ENCODE assay signal across 20 cellular contexts in genomic region chr10:123323884-123324283, GRCh38.
"Had no signal": no experiment of that assay in that cellular context is flagged by ENCODE, and none has a peak within 500 bp of the region (broad histone marks: within the 10 kb centered on the region; RNA-seq: fewer than 3 reads in every experiment).

No MANE protein-coding gene starts in this region.

- H3K36me3 ChIP-seq: neutrophil, pancreas, thoracic aorta, upper lobe of left lung had no signal

- H3K9me3 ChIP-seq: neutrophil, pancreas, thoracic aorta, upper lobe of left lung had no signal

- H3K4me1 Mint-ChIP-seq: activated B cell treated with CpG ODN at 0.5 μM for 24 hours, brain, memory B cell, nephron had no signal

- H3K27me3 ChIP-seq: neutrophil, pancreas, upper lobe of left lung had no signal

- H3K4me3 ChIP-seq: pancreas, thoracic aorta, upper lobe of left lung had no signal

- H3K4me3 Mint-ChIP-seq: activated B cell treated with CpG ODN at 0.5 μM for 24 hours; activated CD4-positive, alpha-beta memory T cell treated with anti-CD3 and anti-CD28 coated beads for 36 hours; activated naive CD4-positive, alpha-beta T cell treated with anti-CD3 and anti-CD28 coated beads for 36 hours; brain; memory B cell; nephron; T-helper 1 cell treated with Interleukin-12 subunit alpha and Interleukin-12 subunit beta and Interleukin-4 antibody, amounts not matched to agents 30 μg/mL and 1 μg/mL, for 36 hours had no signal

- DNase-seq: activated B cell treated with CpG ODN at 0.5 μM for 24 hours; activated CD4-positive, alpha-beta T cell treated with anti-CD3 and anti-CD28 coated beads for 4 hours; activated naive CD4-positive, alpha-beta T cell treated with anti-CD3 and anti-CD28 coated beads for 36 hours; activated T-cell treated with anti-CD3 and anti-CD28 coated beads, Interleukin-2, amount 50 U/mL, for 1 hour; aorta; foreskin fibroblast; left colon; pancreas; right cardiac atrium; stimulated activated CD4-positive, alpha-beta T cell treated with anti-CD3 and anti-CD28 coated beads, Interleukin-4, amount 100 ng/mL, for 4 hours; upper lobe of left lung had no signal

- FAIRE-seq: endometrium, keratinocyte, pancreas had no signal

- H3K4me1 ChIP-seq: pancreas, upper lobe of left lung had no signal

- H3K36me3 Mint-ChIP-seq: brain had no signal

- H3K27ac ChIP-seq: neutrophil, pancreas, thoracic aorta, upper lobe of left lung had no signal

- H3K27ac Mint-ChIP-seq: activated B cell treated with CpG ODN at 0.5 μM for 24 hours; activated CD4-positive, alpha-beta memory T cell treated with anti-CD3 and anti-CD28 coated beads for 36 hours; activated naive CD4-positive, alpha-beta T cell treated with anti-CD3 and anti-CD28 coated beads for 36 hours; brain; memory B cell; nephron; T-helper 1 cell treated with Interleukin-12 subunit alpha and Interleukin-12 subunit beta and Interleukin-4 antibody, amounts not matched to agents 30 μg/mL and 1 μg/mL, for 36 hours had no signal

- H3K27me3 Mint-ChIP-seq: memory B cell had no signal

- ATAC-seq: left colon, pancreas, right cardiac atrium had no signal
